Comparison of ENCODE assay signal across 11 cellular contexts in the genomic region with DNA sequence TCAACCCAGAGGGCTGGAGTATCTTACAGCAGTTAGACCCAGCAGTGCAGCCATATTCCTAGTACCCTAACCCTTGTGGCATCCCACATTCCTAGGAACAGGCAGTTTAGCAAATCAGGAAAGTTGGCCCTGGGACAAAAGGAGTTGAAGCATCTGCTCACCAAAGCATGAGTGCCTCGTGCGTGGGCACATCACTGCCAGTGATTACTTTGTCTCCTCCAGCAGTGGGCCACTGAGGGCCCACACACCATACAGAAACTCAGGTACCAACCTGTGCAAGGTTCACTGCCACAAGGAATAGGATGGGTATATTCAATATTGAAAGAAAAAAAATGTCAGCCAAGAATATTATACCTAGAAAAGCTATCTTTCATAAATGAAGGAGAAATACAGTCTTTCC.
"Had no signal": no experiment of that assay in that cellular context is flagged by ENCODE, and none has a peak within 500 bp of the region (broad histone marks: within the 10 kb centered on the region; RNA-seq: fewer than 3 reads in every experiment).

No MANE protein-coding gene starts in this region.

- H3K9me3 ChIP-seq: HAP-1 had no signal

- FAIRE-seq: H1, H54 had no signal

- ATAC-seq: GM23338, HCT116 had no signal

- H3K4me1 ChIP-seq: HAP-1 had no signal

- H3K36me3 ChIP-seq: HAP-1 had no signal

- H3K27ac ChIP-seq: GM23248 had no signal

- DNase-seq: GM23248, GOT3, H7, H9, HCEC 1CT, HFFc6 had no signal

- H3K4me3 ChIP-seq: GM23248, GM23338, HAP-1 had no signal
